ENCODE assay signal across 1 cellular context in the genomic region with DNA sequence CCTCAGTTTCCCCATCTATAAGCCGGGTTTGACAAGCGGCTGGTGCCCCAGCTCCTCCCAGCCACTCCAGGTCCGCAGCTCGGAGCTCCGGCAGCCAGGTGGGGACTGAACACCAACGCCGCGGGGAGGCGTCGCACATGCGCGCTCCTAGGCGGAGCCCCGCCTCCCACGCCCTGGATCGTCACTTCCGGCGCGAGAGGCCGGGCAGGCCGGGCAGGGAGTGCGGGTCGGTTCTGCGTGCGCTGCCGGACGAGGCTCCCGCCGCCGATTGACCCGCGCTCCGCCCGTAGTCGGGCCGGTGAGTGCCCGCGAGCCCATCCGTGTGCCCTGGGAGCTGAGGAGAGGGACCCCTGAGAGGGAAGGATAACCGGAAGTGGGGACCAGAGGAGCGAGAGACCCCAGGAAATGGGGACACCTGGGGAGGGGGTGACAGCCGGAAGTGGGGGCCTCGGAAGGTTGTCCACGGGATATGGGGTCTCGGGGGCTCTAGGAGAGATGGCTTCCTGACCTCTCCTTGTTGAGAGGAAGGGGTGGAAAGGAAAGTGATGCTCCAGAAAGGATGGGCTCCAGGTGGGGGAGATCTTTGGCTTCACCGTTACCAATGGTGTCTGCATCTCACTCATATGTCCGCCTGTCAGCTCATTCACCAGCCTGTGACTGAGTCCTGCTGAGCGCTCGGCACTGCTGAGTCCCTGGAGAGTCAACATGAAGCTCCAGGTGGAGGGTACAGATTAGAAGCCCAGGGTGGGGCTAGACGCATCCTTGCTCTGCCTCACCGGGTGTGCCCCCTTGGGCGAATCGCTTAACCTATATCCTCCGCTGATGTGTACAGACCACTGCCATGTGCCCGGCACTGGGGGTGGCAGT.
TF ChIP-seq lines count a peak whose summit lies in the region.

A gene with protein sequence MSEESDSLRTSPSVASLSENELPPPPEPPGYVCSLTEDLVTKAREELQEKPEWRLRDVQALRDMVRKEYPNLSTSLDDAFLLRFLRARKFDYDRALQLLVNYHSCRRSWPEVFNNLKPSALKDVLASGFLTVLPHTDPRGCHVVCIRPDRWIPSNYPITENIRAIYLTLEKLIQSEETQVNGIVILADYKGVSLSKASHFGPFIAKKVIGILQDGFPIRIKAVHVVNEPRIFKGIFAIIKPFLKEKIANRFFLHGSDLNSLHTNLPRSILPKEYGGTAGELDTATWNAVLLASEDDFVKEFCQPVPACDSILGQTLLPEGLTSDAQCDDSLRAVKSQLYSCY (plus strand): TSS at position 181 of the 867 bp plus-strand sequence. CDS start 4,126 bp downstream, outside the sequence.

TF ChIP-seq in K562, 482 proteins besides CTCF, POLR2A, EP300 and RAD21 (continued from another document and continues in another):
- TF ChIP-seq, protein P1, sequence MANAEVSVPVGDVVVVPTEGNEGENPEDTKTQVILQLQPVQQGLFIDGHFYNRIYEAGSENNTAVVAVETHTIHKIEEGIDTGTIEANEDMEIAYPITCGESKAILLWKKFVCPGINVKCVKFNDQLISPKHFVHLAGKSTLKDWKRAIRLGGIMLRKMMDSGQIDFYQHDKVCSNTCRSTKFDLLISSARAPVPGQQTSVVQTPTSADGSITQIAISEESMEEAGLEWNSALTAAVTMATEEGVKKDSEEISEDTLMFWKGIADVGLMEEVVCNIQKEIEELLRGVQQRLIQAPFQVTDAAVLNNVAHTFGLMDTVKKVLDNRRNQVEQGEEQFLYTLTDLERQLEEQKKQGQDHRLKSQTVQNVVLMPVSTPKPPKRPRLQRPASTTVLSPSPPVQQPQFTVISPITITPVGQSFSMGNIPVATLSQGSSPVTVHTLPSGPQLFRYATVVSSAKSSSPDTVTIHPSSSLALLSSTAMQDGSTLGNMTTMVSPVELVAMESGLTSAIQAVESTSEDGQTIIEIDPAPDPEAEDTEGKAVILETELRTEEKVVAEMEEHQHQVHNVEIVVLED (CRISPR knock-in tag; IDR thresholded peaks at IDR 0.05): peak; percentile 71
- TF ChIP-seq, protein P2, sequence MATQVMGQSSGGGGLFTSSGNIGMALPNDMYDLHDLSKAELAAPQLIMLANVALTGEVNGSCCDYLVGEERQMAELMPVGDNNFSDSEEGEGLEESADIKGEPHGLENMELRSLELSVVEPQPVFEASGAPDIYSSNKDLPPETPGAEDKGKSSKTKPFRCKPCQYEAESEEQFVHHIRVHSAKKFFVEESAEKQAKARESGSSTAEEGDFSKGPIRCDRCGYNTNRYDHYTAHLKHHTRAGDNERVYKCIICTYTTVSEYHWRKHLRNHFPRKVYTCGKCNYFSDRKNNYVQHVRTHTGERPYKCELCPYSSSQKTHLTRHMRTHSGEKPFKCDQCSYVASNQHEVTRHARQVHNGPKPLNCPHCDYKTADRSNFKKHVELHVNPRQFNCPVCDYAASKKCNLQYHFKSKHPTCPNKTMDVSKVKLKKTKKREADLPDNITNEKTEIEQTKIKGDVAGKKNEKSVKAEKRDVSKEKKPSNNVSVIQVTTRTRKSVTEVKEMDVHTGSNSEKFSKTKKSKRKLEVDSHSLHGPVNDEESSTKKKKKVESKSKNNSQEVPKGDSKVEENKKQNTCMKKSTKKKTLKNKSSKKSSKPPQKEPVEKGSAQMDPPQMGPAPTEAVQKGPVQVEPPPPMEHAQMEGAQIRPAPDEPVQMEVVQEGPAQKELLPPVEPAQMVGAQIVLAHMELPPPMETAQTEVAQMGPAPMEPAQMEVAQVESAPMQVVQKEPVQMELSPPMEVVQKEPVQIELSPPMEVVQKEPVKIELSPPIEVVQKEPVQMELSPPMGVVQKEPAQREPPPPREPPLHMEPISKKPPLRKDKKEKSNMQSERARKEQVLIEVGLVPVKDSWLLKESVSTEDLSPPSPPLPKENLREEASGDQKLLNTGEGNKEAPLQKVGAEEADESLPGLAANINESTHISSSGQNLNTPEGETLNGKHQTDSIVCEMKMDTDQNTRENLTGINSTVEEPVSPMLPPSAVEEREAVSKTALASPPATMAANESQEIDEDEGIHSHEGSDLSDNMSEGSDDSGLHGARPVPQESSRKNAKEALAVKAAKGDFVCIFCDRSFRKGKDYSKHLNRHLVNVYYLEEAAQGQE (CRISPR knock-in tag; IDR thresholded peaks at IDR 0.05; ENCODE audit: low read depth): peak; percentile 41; the same call in 1 of the 2 replicates
- TF ChIP-seq, protein P3, sequence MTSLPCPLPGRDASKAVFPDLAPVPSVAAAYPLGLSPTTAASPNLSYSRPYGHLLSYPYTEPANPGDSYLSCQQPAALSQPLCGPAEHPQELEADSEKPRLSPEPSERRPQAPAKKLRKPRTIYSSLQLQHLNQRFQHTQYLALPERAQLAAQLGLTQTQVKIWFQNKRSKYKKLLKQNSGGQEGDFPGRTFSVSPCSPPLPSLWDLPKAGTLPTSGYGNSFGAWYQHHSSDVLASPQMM (CRISPR knock-in tag; IDR thresholded peaks at IDR 0.05): no peak
- TF ChIP-seq TARDBP (IDR thresholded peaks at IDR 0.05) (no peak), RUNX1 (IDR thresholded peaks at IDR 0.05; ENCODE audit: low read depth) (peak; percentile 67; the same call in 1 of the 2 replicates), SMARCC2 (IDR thresholded peaks at IDR 0.05; ENCODE audit: low read depth) (0 out of 2 replicates have a peak, but pooled peaks have one; percentile 51), TEAD1 (CRISPR knock-in tag; IDR thresholded peaks at IDR 0.05) (0 out of 4 replicates have a peak, but pooled peaks of 1 of the 2 experiments have one; percentile 5), SNAPC5 (CRISPR knock-in tag; IDR thresholded peaks at IDR 0.05) (no peak), RFX1 (IDR thresholded peaks at IDR 0.05) (no peak), E2F4 (CRISPR knock-in tag; IDR thresholded peaks at IDR 0.05; ENCODE audit: low read depth) (0 out of 2 replicates have a peak, but pooled peaks have one; percentile 24), YBX1 (IDR thresholded peaks at IDR 0.05) (no peak), CEBPB (tag; IDR thresholded peaks at IDR 0.05) (no peak), CHAMP1 (IDR thresholded peaks at IDR 0.05) (no peak), TAL1 (IDR thresholded peaks at IDR 0.05) (peak; percentile 39; the same call in 1 of the 2 replicates), RBM22 (IDR thresholded peaks at IDR 0.05; ENCODE audit: low read depth, low read length, poor library complexity, severe bottlenecking) (peak; percentile 66), TAF1 (IDR thresholded peaks at IDR 0.05; ENCODE audit: control insufficient read depth, extremely low read depth, insufficient read depth, low read length, severe bottlenecking) (peak; percentile 87), ZNF232 (CRISPR knock-in tag; IDR thresholded peaks at IDR 0.05) (peak; percentile 70; the same call in 1 of the 2 replicates), ZBTB9 (CRISPR knock-in tag; IDR thresholded peaks at IDR 0.05) (peak; percentile 81), ZNF212 (CRISPR knock-in tag; IDR thresholded peaks at IDR 0.05) (peak; percentile 67; the same call in 1 of the 2 replicates), ZSCAN32 (CRISPR knock-in tag; IDR thresholded peaks at IDR 0.05) (0 out of 2 replicates have a peak, but pooled peaks have one; percentile 25), TEAD4 (IDR thresholded peaks at IDR 0.05; ENCODE audit: low read length) (0 out of 2 replicates have a peak, but pooled peaks have one; percentile 21), TEAD4 (CRISPR knock-in tag; IDR thresholded peaks at IDR 0.05; ENCODE audit: borderline replicate concordance) (no peak), GABPB1 (CRISPR knock-in tag; IDR thresholded peaks at IDR 0.05) (peak; percentile 97), POLR2B (IDR thresholded peaks at IDR 0.05; ENCODE audit: low read depth, partially characterized antibody) (peak; percentile 95), MAFF (IDR thresholded peaks at IDR 0.05; ENCODE audit: low read length) (no peak), ZNF668 (CRISPR knock-in tag; IDR thresholded peaks at IDR 0.05) (no peak), VEZF1 (CRISPR knock-in tag; IDR thresholded peaks at IDR 0.05) (peak; percentile 78), SMARCE1 (IDR thresholded peaks at IDR 0.05) (peak; percentile 57; the same call in 1 of the 2 replicates), ELF4 (CRISPR knock-in tag; IDR thresholded peaks at IDR 0.05) (peak; percentile 83), ZNF133 (CRISPR knock-in tag; IDR thresholded peaks at IDR 0.05) (0 out of 2 replicates have a peak, but pooled peaks have one; percentile 68), ZNF263 (CRISPR knock-in tag; IDR thresholded peaks at IDR 0.05; ENCODE audit: borderline replicate concordance) (no peak), ATF7 (IDR thresholded peaks at IDR 0.05) (peak; percentile 68), ZBTB17 (CRISPR knock-in tag; IDR thresholded peaks at IDR 0.05) (peak; percentile 71), ZNF3 (CRISPR knock-in tag; IDR thresholded peaks at IDR 0.05) (0 out of 2 replicates have a peak, but pooled peaks have one; percentile 20), SAP30 (IDR thresholded peaks at IDR 0.05; ENCODE audit: borderline replicate concordance, insufficient read depth, low read depth, low read length, poor library complexity, severe bottlenecking) (peak; percentile 72), CHD2 (IDR thresholded peaks at IDR 0.05; ENCODE audit: low read depth, low read length) (no peak)
- TF ChIP-seq, protein P4, sequence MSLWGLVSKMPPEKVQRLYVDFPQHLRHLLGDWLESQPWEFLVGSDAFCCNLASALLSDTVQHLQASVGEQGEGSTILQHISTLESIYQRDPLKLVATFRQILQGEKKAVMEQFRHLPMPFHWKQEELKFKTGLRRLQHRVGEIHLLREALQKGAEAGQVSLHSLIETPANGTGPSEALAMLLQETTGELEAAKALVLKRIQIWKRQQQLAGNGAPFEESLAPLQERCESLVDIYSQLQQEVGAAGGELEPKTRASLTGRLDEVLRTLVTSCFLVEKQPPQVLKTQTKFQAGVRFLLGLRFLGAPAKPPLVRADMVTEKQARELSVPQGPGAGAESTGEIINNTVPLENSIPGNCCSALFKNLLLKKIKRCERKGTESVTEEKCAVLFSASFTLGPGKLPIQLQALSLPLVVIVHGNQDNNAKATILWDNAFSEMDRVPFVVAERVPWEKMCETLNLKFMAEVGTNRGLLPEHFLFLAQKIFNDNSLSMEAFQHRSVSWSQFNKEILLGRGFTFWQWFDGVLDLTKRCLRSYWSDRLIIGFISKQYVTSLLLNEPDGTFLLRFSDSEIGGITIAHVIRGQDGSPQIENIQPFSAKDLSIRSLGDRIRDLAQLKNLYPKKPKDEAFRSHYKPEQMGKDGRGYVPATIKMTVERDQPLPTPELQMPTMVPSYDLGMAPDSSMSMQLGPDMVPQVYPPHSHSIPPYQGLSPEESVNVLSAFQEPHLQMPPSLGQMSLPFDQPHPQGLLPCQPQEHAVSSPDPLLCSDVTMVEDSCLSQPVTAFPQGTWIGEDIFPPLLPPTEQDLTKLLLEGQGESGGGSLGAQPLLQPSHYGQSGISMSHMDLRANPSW (CRISPR knock-in tag; IDR thresholded peaks at IDR 0.05): no peak
- TF ChIP-seq, protein P5, sequence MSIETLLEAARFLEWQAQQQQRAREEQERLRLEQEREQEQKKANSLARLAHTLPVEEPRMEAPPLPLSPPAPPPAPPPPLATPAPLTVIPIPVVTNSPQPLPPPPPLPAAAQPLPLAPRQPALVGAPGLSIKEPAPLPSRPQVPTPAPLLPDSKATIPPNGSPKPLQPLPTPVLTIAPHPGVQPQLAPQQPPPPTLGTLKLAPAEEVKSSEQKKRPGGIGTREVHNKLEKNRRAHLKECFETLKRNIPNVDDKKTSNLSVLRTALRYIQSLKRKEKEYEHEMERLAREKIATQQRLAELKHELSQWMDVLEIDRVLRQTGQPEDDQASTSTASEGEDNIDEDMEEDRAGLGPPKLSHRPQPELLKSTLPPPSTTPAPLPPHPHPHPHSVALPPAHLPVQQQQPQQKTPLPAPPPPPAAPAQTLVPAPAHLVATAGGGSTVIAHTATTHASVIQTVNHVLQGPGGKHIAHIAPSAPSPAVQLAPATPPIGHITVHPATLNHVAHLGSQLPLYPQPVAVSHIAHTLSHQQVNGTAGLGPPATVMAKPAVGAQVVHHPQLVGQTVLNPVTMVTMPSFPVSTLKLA (conservative IDR thresholded peaks at IDR 0.05): peak; percentile 43 to 82; a peak in 2 of 4 replicates
